13 cellular contexts compared by ENCODE assay signal in the genomic region with DNA sequence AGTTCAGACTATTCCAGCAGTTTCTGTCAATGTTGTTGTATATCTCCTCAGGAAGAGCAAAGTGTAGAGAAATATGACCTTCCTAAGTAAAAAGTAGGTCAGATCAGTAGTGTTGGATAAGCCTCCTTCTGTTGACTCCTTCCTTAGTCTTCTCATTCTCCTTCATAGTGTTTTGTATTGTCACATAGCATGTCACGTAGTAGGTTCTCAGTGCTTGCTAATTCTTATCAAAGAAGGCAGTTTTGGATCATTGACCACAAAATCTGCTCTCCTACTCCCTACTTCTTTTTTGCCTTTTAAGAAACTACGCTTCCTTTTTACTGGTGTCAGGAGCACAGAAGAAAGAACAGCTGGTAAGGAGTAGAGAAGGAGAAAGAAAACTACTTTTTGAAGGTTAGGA. TPM values are rescaled to one million over a fixed set of nuclear protein-coding genes. Genes with fewer than 3 reads are reported as not detected.
DNase-seq lines count a peak whose midpoint lies in the region; ATAC-seq lines count a peak whose summit lies in the region.
"Had no signal": no experiment of that assay in that cellular context is flagged by ENCODE, and none has a peak within 500 bp of the region (broad histone marks: within the 10 kb centered on the region; RNA-seq: fewer than 3 reads in every experiment).

No MANE protein-coding gene starts in this region.

- peaks cover 8% of the 10 kb centered on the region for H3K9me3 Mint-ChIP-seq in activated T-helper 17 cell treated with anti-CD3 and anti-CD28 coated beads, Interleukin-2, amount 50 U/mL, for 72 hours
- peaks cover 0 to 3% (median 0%) of the 10 kb centered on the region in 7 donors for H3K9me3 Mint-ChIP-seq in naive B cell

- peaks cover 32% of the 10 kb centered on the region for H3K4me1 ChIP-seq in ACC112 (ENCODE audit: control insufficient read depth, insufficient read depth, low read length, unreplicated experiment)
- peaks cover 14% of the 10 kb centered on the region for H3K4me1 ChIP-seq in HUES64 (ENCODE audit: insufficient read depth, low read length)

- peaks cover 15% of the 10 kb centered on the region for H3K4me1 Mint-ChIP-seq in activated T-helper 17 cell treated with anti-CD3 and anti-CD28 coated beads, Interleukin-2, amount 50 U/mL, for 72 hours
- H3K4me1 Mint-ChIP-seq in naive B cell, result peaks cover 20 to 39% (median 36%) of the 10 kb centered on the region in 3 donors

- no peak overlapping the region for H2AFZ ChIP-seq in ACC112 (ENCODE audit: low read length, unreplicated experiment)

- peaks cover 20% of the 10 kb centered on the region for H3K36me3 Mint-ChIP-seq in activated T-helper 17 cell treated with anti-CD3 and anti-CD28 coated beads, Interleukin-2, amount 50 U/mL, for 72 hours (ENCODE audit: low read depth)
- no peaks in the 10 kb centered on the region for H3K36me3 Mint-ChIP-seq in naive B cell

- no peak for ATAC-seq in activated T-helper 17 cell treated with anti-CD3 and anti-CD28 coated beads, Interleukin-2, amount 50 U/mL, for 72 hours (replicated peaks)
- ATAC-seq in naive B cell (ENCODE audit: low read depth in 2 of 2) (no peak), esophagus mucosa (no peak), HG03469 (IDR thresholded peaks at IDR 0.05; ENCODE audit: unreplicated experiment) (no peak), GM19455 (IDR thresholded peaks at IDR 0.05; ENCODE audit: unreplicated experiment) (no peak)

- H3K9me3 ChIP-seq in HUES64 (ENCODE audit: insufficient read depth, low read depth, low read length), result no peaks in the 10 kb centered on the region
- H3K9me3 ChIP-seq: stomach had no signal

- no peaks in the 10 kb centered on the region for H3K27me3 Mint-ChIP-seq in activated T-helper 17 cell treated with anti-CD3 and anti-CD28 coated beads, Interleukin-2, amount 50 U/mL, for 72 hours
- H3K27me3 Mint-ChIP-seq in naive B cell, result no peaks in the 10 kb centered on the region

- peaks cover 63% of the 10 kb centered on the region for H3K79me2 ChIP-seq in ACC112 (ENCODE audit: control insufficient read depth, insufficient read depth, low read length, unreplicated experiment)

- 86% methylated on average over 1 of the region's 2 CpGs for WGBS in HUES64

- DNase-seq in naive B cell (no peak), germinal center (ENCODE audit: low spot score) (no peak)
- DNase-seq: activated CD8-positive, alpha-beta memory T cell treated with anti-CD3 and anti-CD28 coated beads for 24 hours; HCEC 1CT; NCI-H2081 treated with DMSO at 0.1 percent for 48 hours; stomach had no signal

- H3K27ac Mint-ChIP-seq in activated T-helper 17 cell treated with anti-CD3 and anti-CD28 coated beads, Interleukin-2, amount 50 U/mL, for 72 hours, result no peak overlapping the region
- H3K27ac Mint-ChIP-seq in naive B cell, result peak overlapping the region; percentile 31 to 99 (median 97)

- H3K4me3 Mint-ChIP-seq in activated T-helper 17 cell treated with anti-CD3 and anti-CD28 coated beads, Interleukin-2, amount 50 U/mL, for 72 hours, result peak overlapping the region; percentile 99
- H3K4me3 Mint-ChIP-seq in naive B cell, result peak overlapping the region in 5 of 8 donors; percentile 1 to 97 (median 90)

- H3K4me3 ChIP-seq in ACC112 (ENCODE audit: low read depth, low read length) (0 out of 2 replicates have a peak overlapping the region, but pooled peaks have one; percentile 91), HUES64 (ENCODE audit: low read length) (peak overlapping the region; percentile 69)
- H3K4me3 ChIP-seq: lung had no signal

- H3K36me3 ChIP-seq in ACC112 (ENCODE audit: insufficient read depth, low read length), result no peaks in the 10 kb centered on the region
- H3K36me3 ChIP-seq in HUES64 (ENCODE audit: insufficient read depth, low read length), result no peaks in the 10 kb centered on the region
- H3K36me3 ChIP-seq: stomach had no signal

- no peak overlapping the region for H3K9ac ChIP-seq in HUES64 (ENCODE audit: low read depth, low read length)

- H3K27ac ChIP-seq in ACC112 (ENCODE audit: low read depth, low read length), result no peak overlapping the region
- no peak overlapping the region for H3K27ac ChIP-seq in HUES64 (ENCODE audit: low read depth, low read length)

- H3K27me3 ChIP-seq in ACC112 (ENCODE audit: insufficient read depth, low read length) (no peaks in the 10 kb centered on the region), HUES64 (ENCODE audit: insufficient read depth, low read length) (peaks cover 28% of the 10 kb centered on the region)
- H3K27me3 ChIP-seq: stomach had no signal

RNA-seq across cellular contexts. Expression of gene MGA, which starts 1.0 kb away (rescaled TPM):
- polyA plus RNA-seq in HUES64 (2013, experiment 1 of 2), result 15.5 TPM
- polyA plus RNA-seq in HUES64 (2013, experiment 2 of 2), result 19.4 TPM
- 10 to 100 TPM; 36.4 to 36.6 TPM for total RNA-seq in activated T-helper 17 cell treated with anti-CD3 and anti-CD28 coated beads, Interleukin-2, amount 50 U/mL, for 72 hours
- 10 to 100 TPM in 5 of 6 donors, 1 to 10 TPM in 1; 2.2 to 30.3 (median 16.9) TPM for polyA plus RNA-seq in naive B cell (ENCODE audit: low read depth in 6 of 6)
- total RNA-seq in esophagus mucosa, result 18.2 TPM
